ENCODE assay signal across 8 cellular contexts in genomic region chr1:203626910-203627246, GRCh38. TPM values are rescaled to one million over a fixed set of nuclear protein-coding genes. Genes with fewer than 3 reads are reported as not detected.
A peak's percentile ranks its signal among the peaks of the same experiment; 100 is the strongest.
DNase-seq lines count a peak whose midpoint lies in the region; ATAC-seq and TF ChIP-seq lines count a peak whose summit lies in the region.

No MANE protein-coding gene starts in this region.

- peaks cover 39% of the 10 kb centered on the region for H3K4me1 ChIP-seq in Caco-2

- intact Hi-C loops in Caco-2 (cut with micrococcal nuclease; ENCODE audit: unreplicated experiment), result loop anchor here (1.0 to 5.0 kb wide), 4 partner anchors 47 to 125 kb away; no protein-coding TSS in a partner anchor

- H3K9me3 Mint-ChIP-seq in Caco-2 (ENCODE audit: unreplicated experiment), result no peaks in the 10 kb centered on the region
- H3K9me3 Mint-ChIP-seq in naive thymus-derived CD8-positive, alpha-beta T cell, result no peaks in the 10 kb centered on the region

- H3K27me3 ChIP-seq in Caco-2 (replicated peaks; ENCODE audit: control insufficient read depth, insufficient read depth, low read length), result no peaks in the 10 kb centered on the region

- H3K36me3 Mint-ChIP-seq in Caco-2 (ENCODE audit: insufficient read depth, unreplicated experiment), result no peaks in the 10 kb centered on the region
- H3K36me3 Mint-ChIP-seq in naive thymus-derived CD8-positive, alpha-beta T cell, result peaks cover 0 to 2% (median 0%) of the 10 kb centered on the region in 3 donors

- POLR2A ChIA-PET in Caco-2 (lab: Charles Lee), result interaction anchor here (0.6 to 1.2 kb wide), 5 partner anchors 90 to 1544 kb away, joined by 3 to 6 read pairs (median 4); partner anchors contain the start of gene BTG2
- POLR2A ChIA-PET in naive thymus-derived CD8-positive, alpha-beta T cell (lab: Charles Lee), result interaction anchor here (0.6 to 4.6 kb wide), 16 partner anchors 8 to 1286 kb away, joined by 3 to 50 read pairs (median 6); partner anchors contain the start of gene LAX1

- H3K27me3 Mint-ChIP-seq in Caco-2 (ENCODE audit: insufficient read depth, unreplicated experiment), result no peaks in the 10 kb centered on the region
- H3K27me3 Mint-ChIP-seq in naive thymus-derived CD8-positive, alpha-beta T cell, result no peaks in the 10 kb centered on the region

- no peak for TF ChIP-seq CTCF in Caco-2 (IDR thresholded peaks at IDR 0.05; ENCODE audit: insufficient read depth in 1 of 2, low read depth in 1 of 2, low read length in 1 of 2, severe bottlenecking in 1 of 2, unreplicated experiment in 1 of 2)

- H3K4me3 ChIP-seq in Caco-2 (ENCODE audit: low read depth, low read length), result peak overlapping the region; percentile 57

- DNase-seq in Caco-2, result peak; percentile 56 to 57
- DNase-seq in NCI-H345 treated with DMSO at 0.1 percent for 48 hours (lab: John Stamatoyannopoulos, UW; ENCODE audit: unreplicated experiment), result peak; percentile 68
- DNase-seq in effector CD8-positive, alpha-beta T cell (lab: John Stamatoyannopoulos, UW), result peak; percentile 30
- no peak for DNase-seq in naive thymus-derived CD8-positive, alpha-beta T cell

- peak overlapping the region; percentile 82 for H3K4me3 Mint-ChIP-seq in Caco-2 (ENCODE audit: unreplicated experiment)
- peak overlapping the region; percentile 84 to 99 (median 94) for H3K4me3 Mint-ChIP-seq in naive thymus-derived CD8-positive, alpha-beta T cell

- H3K27ac Mint-ChIP-seq in Caco-2 (ENCODE audit: unreplicated experiment), result peak overlapping the region; percentile 89
- H3K27ac Mint-ChIP-seq in naive thymus-derived CD8-positive, alpha-beta T cell, result peak overlapping the region; percentile 63 to 97 (median 90)

- peaks cover 51% of the 10 kb centered on the region for H3K4me1 Mint-ChIP-seq in Caco-2 (ENCODE audit: low read depth, unreplicated experiment)
- peaks cover 34 to 65% (median 56%) of the 10 kb centered on the region in 4 donors for H3K4me1 Mint-ChIP-seq in naive thymus-derived CD8-positive, alpha-beta T cell

- BruUV-seq in Caco-2 (replicated peaks; lab: Mats Ljungman, UMichigan), result TSS peak; percentile 69

- no peaks in the 10 kb centered on the region for H3K9me3 ChIP-seq in Caco-2

- CTCF ChIA-PET in Caco-2 (lab: Charles Lee), result interaction anchor here (0.7 to 1.6 kb wide), 4 partner anchors 11 to 152 kb away, joined by 3 to 5 read pairs (median 4); no protein-coding TSS in a partner anchor

- H3K36me3 ChIP-seq in Caco-2 (ENCODE audit: control insufficient read depth, insufficient read depth, low read length), result no peaks in the 10 kb centered on the region

- ATAC-seq in naive thymus-derived CD8-positive, alpha-beta T cell, result peak in 1 of 2 donors; percentile 2
- ATAC-seq in HG03135 (IDR thresholded peaks at IDR 0.05; ENCODE audit: unreplicated experiment), result no peak
- no peak for ATAC-seq in HG03354 (IDR thresholded peaks at IDR 0.05; ENCODE audit: poor library complexity, severe bottlenecking, unreplicated experiment)
- no peak for ATAC-seq in HG02885 (IDR thresholded peaks at IDR 0.05; ENCODE audit: poor library complexity, unreplicated experiment)
- ATAC-seq in GM21576 (IDR thresholded peaks at IDR 0.05; ENCODE audit: unreplicated experiment), result no peak

RNA-seq across cellular contexts. Expression of gene ATP2B4, which starts 0.2 kb away (rescaled TPM):
- total RNA-seq in Caco-2 (2022), result 13.4 and 14.3 TPM in 2 replicates
- 10 to 100 TPM; 46.8 to 49.5 TPM for total RNA-seq in naive thymus-derived CD8-positive, alpha-beta T cell
- 10 to 100 TPM in 1 of 3 donors, 1 to 10 TPM in 2; 4.3 to 17.4 (median 5.3) TPM for polyA plus RNA-seq in naive thymus-derived CD8-positive, alpha-beta T cell

Comparison
In these comparisons a context has a peak if more than half of its experiments do, and no peak if none do; other contexts are left out.
1. DNase-seq: peak in Caco-2 (2 of 2), NCI-H345 treated with DMSO at 0.1 percent for 48 hours (single experiment) and effector CD8-positive, alpha-beta T cell (single experiment); none in naive thymus-derived CD8-positive, alpha-beta T cell (0 of 10).